In the genomic region with DNA sequence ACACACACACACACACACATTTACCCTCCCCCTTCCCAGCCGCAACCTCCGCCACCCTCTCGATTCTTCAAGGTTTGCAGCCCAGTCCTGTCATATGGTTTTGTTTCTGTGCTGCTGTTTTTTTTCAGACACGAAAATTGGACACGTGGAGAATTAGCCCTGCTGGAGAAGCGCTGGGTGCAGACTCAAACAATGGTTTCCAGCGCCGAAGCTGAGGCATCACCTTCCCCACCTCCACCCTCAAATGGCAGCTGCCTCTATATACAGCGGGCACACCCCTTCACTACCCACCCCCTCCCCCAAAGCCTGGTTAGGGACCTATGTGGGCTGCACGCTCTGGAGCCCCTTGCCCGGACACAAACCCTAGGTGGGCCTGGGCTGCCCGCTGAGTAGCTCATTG, we compare ENCODE assay signal across 14 cellular contexts.
DNase-seq lines count a peak whose midpoint lies in the region; ATAC-seq and TF ChIP-seq lines count a peak whose summit lies in the region.
"Had no signal": no experiment of that assay in that cellular context is flagged by ENCODE, and none has a peak within 500 bp of the region (broad histone marks: within the 10 kb centered on the region; RNA-seq: fewer than 3 reads in every experiment).

No MANE protein-coding gene starts in this region.

- H3K27ac Mint-ChIP-seq in activated CD4-positive, alpha-beta T cell treated with anti-CD3 and anti-CD28 coated beads, Interleukin-2, amount 10 ng/mL, durations not matched to agents 7 days and 5 days = peak overlapping the region; percentile 25
- H3K27ac Mint-ChIP-seq in endodermal cell = no peak overlapping the region
- H3K27ac Mint-ChIP-seq in osteocyte (ENCODE audit: unreplicated experiment) = no peak overlapping the region

- H3K27me3 ChIP-seq in endodermal cell (ENCODE audit: control insufficient read depth, insufficient read depth, low read length, poor library complexity, severe bottlenecking) (peaks cover 70% of the 10 kb centered on the region), upper lobe of right lung (no peaks in the 10 kb centered on the region)
- H3K27me3 ChIP-seq: transverse colon had no signal

- no peaks in the 10 kb centered on the region for H3K36me3 ChIP-seq in endodermal cell (ENCODE audit: control insufficient read depth, insufficient read depth, low read length)
- H3K36me3 ChIP-seq in upper lobe of right lung = no peaks in the 10 kb centered on the region
- H3K36me3 ChIP-seq: cardiac muscle cell, sigmoid colon, transverse colon had no signal

- intact Hi-C loops in upper lobe of right lung (cut with DNase I) = no loop called here

- no peak for TF ChIP-seq CTCF in endodermal cell (conservative IDR thresholded peaks at IDR 0.05)
- TF ChIP-seq CTCF in osteocyte (IDR thresholded peaks at IDR 0.05) = no peak
- no peak for TF ChIP-seq CTCF in upper lobe of right lung (IDR thresholded peaks at IDR 0.05)

- WGBS in endodermal cell (ENCODE audit: insufficient coverage in 1 of 2, insufficient read length in 1 of 2), 2 experiments = 0 to 18% methylated on average over 1 to 12 of the region's 12 CpGs

- DNase-seq in activated CD4-positive, alpha-beta T cell treated with anti-CD3 and anti-CD28 coated beads, Interleukin-2, amount 10 ng/mL, durations not matched to agents 7 days and 5 days = no peak
- no peak for DNase-seq in activated CD4-positive, alpha-beta T cell treated with anti-CD3 and anti-CD28 coated beads for 1 hour
- DNase-seq in SK-N-DZ (ENCODE audit: low spot score) (peak; percentile 41), endodermal cell (peak; percentile 64), osteocyte (ENCODE audit: extremely low spot score, unreplicated experiment) (no peak), NCI-H524 treated with DMSO at 0.1 percent for 48 hours (lab: John Stamatoyannopoulos, UW) (no peak), upper lobe of right lung (no peak), NCI-H2081 (lab: John Stamatoyannopoulos, UW) (no peak)
- DNase-seq: sigmoid colon had no signal

- CTCF ChIA-PET in activated CD4-positive, alpha-beta T cell treated with anti-CD3 and anti-CD28 coated beads, Interleukin-2, amount 10 ng/mL, durations not matched to agents 7 days and 5 days (lab: Charles Lee) = interaction anchor here (0.6 kb wide), 1 partner anchor 174 kb away, joined by 3 read pairs; no protein-coding TSS in a partner anchor

- H3K4me3 Mint-ChIP-seq in activated CD4-positive, alpha-beta T cell treated with anti-CD3 and anti-CD28 coated beads, Interleukin-2, amount 10 ng/mL, durations not matched to agents 7 days and 5 days = no peak overlapping the region
- H3K4me3 Mint-ChIP-seq in endodermal cell (peak overlapping the region; percentile 60), osteocyte (ENCODE audit: unreplicated experiment) (peak overlapping the region; percentile 5)

- no peaks in the 10 kb centered on the region for H3K36me3 Mint-ChIP-seq in activated CD4-positive, alpha-beta T cell treated with anti-CD3 and anti-CD28 coated beads, Interleukin-2, amount 10 ng/mL, durations not matched to agents 7 days and 5 days (ENCODE audit: low read depth)
- H3K36me3 Mint-ChIP-seq in endodermal cell (ENCODE audit: low read depth) = no peaks in the 10 kb centered on the region
- no peaks in the 10 kb centered on the region for H3K36me3 Mint-ChIP-seq in osteocyte (ENCODE audit: unreplicated experiment)

- H3K27ac ChIP-seq in endodermal cell (ENCODE audit: low read depth, low read length) (no peak overlapping the region), upper lobe of right lung (no peak overlapping the region)
- H3K27ac ChIP-seq: cardiac muscle cell, KMS-11, RWPE1, transverse colon had no signal

- H3K4me3 ChIP-seq in endodermal cell (ENCODE audit: low read length) = peak overlapping the region; percentile 60
- no peak overlapping the region for H3K4me3 ChIP-seq in upper lobe of right lung
- H3K4me3 ChIP-seq: mucosa of descending colon had no signal

- POLR2A ChIA-PET in activated CD4-positive, alpha-beta T cell treated with anti-CD3 and anti-CD28 coated beads, Interleukin-2, amount 10 ng/mL, durations not matched to agents 7 days and 5 days (lab: Charles Lee) = no interaction called here

- no peaks in the 10 kb centered on the region for H3K9me3 Mint-ChIP-seq in activated CD4-positive, alpha-beta T cell treated with anti-CD3 and anti-CD28 coated beads, Interleukin-2, amount 10 ng/mL, durations not matched to agents 7 days and 5 days
- H3K9me3 Mint-ChIP-seq in endodermal cell (peaks cover 4% of the 10 kb centered on the region), osteocyte (ENCODE audit: unreplicated experiment) (no peaks in the 10 kb centered on the region)

- no peak overlapping the region for H3K9ac ChIP-seq in endodermal cell (ENCODE audit: extremely low read depth, low read length, poor library complexity, severe bottlenecking)
- H3K9ac ChIP-seq: KMS-11 had no signal

- H3K9me3 ChIP-seq in endodermal cell (ENCODE audit: control insufficient read depth, low read length) (no peaks in the 10 kb centered on the region), upper lobe of right lung (no peaks in the 10 kb centered on the region)
- H3K9me3 ChIP-seq: mucosa of descending colon, sigmoid colon, transverse colon had no signal

- peaks cover 36% of the 10 kb centered on the region for H3K27me3 Mint-ChIP-seq in activated CD4-positive, alpha-beta T cell treated with anti-CD3 and anti-CD28 coated beads, Interleukin-2, amount 10 ng/mL, durations not matched to agents 7 days and 5 days
- H3K27me3 Mint-ChIP-seq in endodermal cell (ENCODE audit: insufficient read depth) (peaks cover 82% of the 10 kb centered on the region), osteocyte (ENCODE audit: unreplicated experiment) (no peaks in the 10 kb centered on the region)

- no peaks in the 10 kb centered on the region for H3K4me1 ChIP-seq in endodermal cell (ENCODE audit: control insufficient read depth, insufficient read depth, low read length)
- H3K4me1 ChIP-seq in upper lobe of right lung = peaks cover 15% of the 10 kb centered on the region

- ATAC-seq in upper lobe of right lung = no peak
- ATAC-seq: mucosa of descending colon had no signal

- peaks cover 33% of the 10 kb centered on the region for H3K4me1 Mint-ChIP-seq in activated CD4-positive, alpha-beta T cell treated with anti-CD3 and anti-CD28 coated beads, Interleukin-2, amount 10 ng/mL, durations not matched to agents 7 days and 5 days
- H3K4me1 Mint-ChIP-seq in endodermal cell (peaks cover 40% of the 10 kb centered on the region), osteocyte (ENCODE audit: unreplicated experiment) (peaks cover 37% of the 10 kb centered on the region)

Comparison
In these comparisons a context has a peak if more than half of its experiments do, and no peak if none do; other contexts are left out.
1. DNase-seq: peak in SK-N-DZ (single experiment) and endodermal cell (single experiment); none in activated CD4-positive, alpha-beta T cell treated with anti-CD3 and anti-CD28 coated beads, Interleukin-2, amount 10 ng/mL, durations not matched to agents 7 days and 5 days (single experiment), activated CD4-positive, alpha-beta T cell treated with anti-CD3 and anti-CD28 coated beads for 1 hour (single experiment), osteocyte (single experiment), NCI-H524 treated with DMSO at 0.1 percent for 48 hours (single experiment), upper lobe of right lung (single experiment) and NCI-H2081 (0 of 2).